8 cellular contexts compared by ENCODE assay signal in the genomic region with DNA sequence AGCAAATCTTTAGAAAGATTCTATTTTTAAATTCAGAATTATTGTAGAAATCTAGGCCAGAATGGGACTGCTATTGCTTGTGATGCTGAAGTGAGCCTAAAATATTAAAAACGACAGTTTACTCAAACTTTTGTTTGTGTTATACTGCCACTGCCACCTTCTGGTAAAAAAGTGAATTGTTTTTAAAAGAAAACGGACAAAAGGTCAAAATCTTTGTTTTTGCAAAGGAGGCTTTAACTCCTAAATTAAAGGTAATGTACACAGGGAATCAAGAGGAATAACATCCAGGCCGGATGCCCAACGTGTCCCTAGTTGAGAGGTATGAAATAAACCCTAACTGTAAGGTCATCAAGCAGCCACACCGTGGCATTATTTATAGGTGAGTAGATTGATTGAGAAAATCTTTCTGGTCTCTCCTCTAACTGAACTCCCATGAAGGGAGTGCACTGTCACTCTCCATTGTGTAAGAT.
A peak's percentile ranks its signal among the peaks of the same experiment; 100 is the strongest.
DNase-seq lines count a peak whose midpoint lies in the region; ATAC-seq, FAIRE-seq and TF ChIP-seq lines count a peak whose summit lies in the region.

No MANE protein-coding gene starts in this region.

- H2AFZ ChIP-seq in KMS-11 (ENCODE audit: low read depth) = peak overlapping the region; percentile 38; the same call in 1 of the 2 replicates

- no peak overlapping the region for H3K23ac ChIP-seq in mesendoderm (ENCODE audit: low read length)

- no peak overlapping the region for H4K8ac ChIP-seq in mesendoderm (ENCODE audit: low read depth, low read length)

- no peaks in the 10 kb centered on the region for H3K4me1 Mint-ChIP-seq in stimulated activated effector memory CD8-positive, alpha-beta T cell treated with anti-CD3 and anti-CD28 coated beads, Interleukin-12 subunit alpha, Interleukin-12 subunit beta, amount 100 ng/mL, for 72 hours

- no peak overlapping the region for H2BK5ac ChIP-seq in mesendoderm (ENCODE audit: low read length)

- no peaks in the 10 kb centered on the region for H3K9me3 Mint-ChIP-seq in stimulated activated effector memory CD8-positive, alpha-beta T cell treated with anti-CD3 and anti-CD28 coated beads, Interleukin-12 subunit alpha, Interleukin-12 subunit beta, amount 100 ng/mL, for 72 hours

- no peaks in the 10 kb centered on the region for H4K20me1 ChIP-seq in KMS-11 (ENCODE audit: insufficient read depth)

- H3K4me3 ChIP-seq in KMS-11 (IDR thresholded peaks at IDR 0.05; ENCODE audit: insufficient read depth, low read depth, low read length) (no peak overlapping the region), mesendoderm (ENCODE audit: low read length) (no peak overlapping the region)

- H3K79me1 ChIP-seq in mesendoderm (ENCODE audit: low read length) = no peaks in the 10 kb centered on the region

- H4K5ac ChIP-seq in mesendoderm (ENCODE audit: low read length) = no peak overlapping the region

- TF ChIP-seq POLR2A in GM12891 (IDR thresholded peaks at IDR 0.05; ENCODE audit: low read depth, low read length) = no peak

- H3K36me3 Mint-ChIP-seq in stimulated activated effector memory CD8-positive, alpha-beta T cell treated with anti-CD3 and anti-CD28 coated beads, Interleukin-12 subunit alpha, Interleukin-12 subunit beta, amount 100 ng/mL, for 72 hours = no peaks in the 10 kb centered on the region

- H3K79me2 ChIP-seq in KMS-11 (ENCODE audit: insufficient read depth, low read depth) (no peaks in the 10 kb centered on the region), mesendoderm (ENCODE audit: control insufficient read depth, insufficient read depth, low read length) (no peaks in the 10 kb centered on the region)

- H3K27me3 ChIP-seq in KMS-11 (ENCODE audit: insufficient read depth, low read depth) = no peaks in the 10 kb centered on the region
- H3K27me3 ChIP-seq in mesendoderm (ENCODE audit: insufficient read depth, low read length, poor library complexity) = no peaks in the 10 kb centered on the region

- peaks cover 19% of the 10 kb centered on the region for H3K4me1 ChIP-seq in KMS-11 (ENCODE audit: low read depth, poor library complexity, severe bottlenecking)
- H3K4me1 ChIP-seq in mesendoderm (ENCODE audit: control insufficient read depth, low read depth, low read length) = no peaks in the 10 kb centered on the region

- H3K36me3 ChIP-seq in KMS-11 (ENCODE audit: insufficient read depth) = no peaks in the 10 kb centered on the region
- no peaks in the 10 kb centered on the region for H3K36me3 ChIP-seq in mesendoderm (ENCODE audit: control insufficient read depth, insufficient read depth, low read length)

- H2BK15ac ChIP-seq in mesendoderm (replicated peaks; ENCODE audit: low read depth) = no peak overlapping the region

- no peak overlapping the region for H3K27ac Mint-ChIP-seq in stimulated activated effector memory CD8-positive, alpha-beta T cell treated with anti-CD3 and anti-CD28 coated beads, Interleukin-12 subunit alpha, Interleukin-12 subunit beta, amount 100 ng/mL, for 72 hours

- ATAC-seq in stimulated activated effector memory CD8-positive, alpha-beta T cell treated with anti-CD3 and anti-CD28 coated beads, Interleukin-12 subunit alpha, Interleukin-12 subunit beta, amount 100 ng/mL, for 72 hours = no peak

- no peak overlapping the region for H3K27ac ChIP-seq in KMS-11
- no peak overlapping the region for H3K27ac ChIP-seq in mesendoderm (ENCODE audit: low read depth, low read length)

- peak; percentile 90 for TF ChIP-seq CTCF in KMS-11 (conservative IDR thresholded peaks at IDR 0.05; ENCODE audit: low read depth, low read length)

- H3K4me2 ChIP-seq in KMS-11 = no peak overlapping the region
- H3K4me2 ChIP-seq in mesendoderm (ENCODE audit: low read length) = no peak overlapping the region

- no peak for FAIRE-seq in GM12891 (lab: Jason Lieb, UNC)

- peak; percentile 65 for DNase-seq in COLO829 (ENCODE audit: low spot score)
- DNase-seq in astrocyte of the hippocampus (ENCODE audit: low read depth, low spot score) = peak; percentile 27
- peak; percentile 8 for DNase-seq in mesendoderm
- DNase-seq in OCI-M2 (lab: John Stamatoyannopoulos, UW; ENCODE audit: unreplicated experiment) = no peak
- no peak for DNase-seq in stimulated activated effector memory CD8-positive, alpha-beta T cell treated with anti-CD3 and anti-CD28 coated beads, Interleukin-12 subunit alpha, Interleukin-12 subunit beta, amount 100 ng/mL, for 72 hours (ENCODE audit: low spot score in 2 of 2)
- DNase-seq in mesenteric fat pad (ENCODE audit: low spot score) = no peak
- DNase-seq in GM12891 (ENCODE audit: insufficient read length, low spot score) = no peak

- H2BK120ac ChIP-seq in mesendoderm (ENCODE audit: low read depth, low read length) = no peak overlapping the region

- no CpG with 5 or more reads among the region's 5 CpGs for whole genome bisulfite sequencing in mesendoderm (ENCODE audit: extremely low coverage, insufficient coverage, low lambda C conversion rate)

- H3K18ac ChIP-seq in mesendoderm (ENCODE audit: low read length) = no peak overlapping the region

- H3K4ac ChIP-seq in mesendoderm (ENCODE audit: low read depth, low read length) = no peak overlapping the region

- no peak overlapping the region for H3K4me3 Mint-ChIP-seq in stimulated activated effector memory CD8-positive, alpha-beta T cell treated with anti-CD3 and anti-CD28 coated beads, Interleukin-12 subunit alpha, Interleukin-12 subunit beta, amount 100 ng/mL, for 72 hours

- H3K9ac ChIP-seq in KMS-11 (no peak overlapping the region), mesendoderm (ENCODE audit: low read length) (no peak overlapping the region)

- no peak overlapping the region for H2AK5ac ChIP-seq in mesendoderm (ENCODE audit: low read length)

- H3K56ac ChIP-seq in mesendoderm (ENCODE audit: low read length) = no peak overlapping the region

TF ChIP-seq in GM12891, 5 proteins besides CTCF, POLR2A, EP300 and RAD21:
- TF ChIP-seq POLR2AphosphoS5 (IDR thresholded peaks at IDR 0.05; ENCODE audit: low read depth, low read length) = no peak
- no peak for TF ChIP-seq PAX5 (IDR thresholded peaks at IDR 0.05; ENCODE audit: insufficient read depth, low read length, severe bottlenecking)
- TF ChIP-seq TAF1 (IDR thresholded peaks at IDR 0.05; ENCODE audit: low read depth, low read length) = no peak
- no peak for TF ChIP-seq SPI1 (IDR thresholded peaks at IDR 0.05; ENCODE audit: low read depth, low read length)
- TF ChIP-seq POU2F2 (IDR thresholded peaks at IDR 0.05; ENCODE audit: low read depth, low read length) = no peak

Comparison
In these comparisons a context has a peak if more than half of its experiments do, and no peak if none do; other contexts are left out.
1. DNase-seq: peak in COLO829 (single experiment), astrocyte of the hippocampus (single experiment) and mesendoderm (single experiment); none in OCI-M2 (single experiment), stimulated activated effector memory CD8-positive, alpha-beta T cell treated with anti-CD3 and anti-CD28 coated beads, Interleukin-12 subunit alpha, Interleukin-12 subunit beta, amount 100 ng/mL, for 72 hours (0 of 2), mesenteric fat pad (single experiment) and GM12891 (single experiment).